Comparison of ENCODE assay signal across 1 cellular context in genomic region chr7:65037740-65038678, GRCh38.
TF ChIP-seq lines count a peak whose summit lies in the region.

No MANE protein-coding gene starts in this region.

TF ChIP-seq in HepG2, 621 proteins besides CTCF, POLR2A, EP300 and RAD21 (continued from another document and continues in another):
- no peak for TF ChIP-seq MYPOP (CRISPR knock-in tag; IDR thresholded peaks at IDR 0.05)
- no peak; the same call in 1 of the 2 replicates for TF ChIP-seq ZNF558 (CRISPR knock-in tag; IDR thresholded peaks at IDR 0.05; ENCODE audit: borderline replicate concordance)
- TF ChIP-seq LCORL (IDR thresholded peaks at IDR 0.05): no peak
- TF ChIP-seq LCORL (CRISPR knock-in tag; IDR thresholded peaks at IDR 0.05): no peak; the same call in 1 of the 2 replicates
- TF ChIP-seq HMG20A (CRISPR knock-in tag; IDR thresholded peaks at IDR 0.05; ENCODE audit: borderline replicate concordance): no peak
- TF ChIP-seq ZNF281 (CRISPR knock-in tag; IDR thresholded peaks at IDR 0.05; ENCODE audit: borderline replicate concordance): 0 out of 2 replicates have a peak, but pooled peaks have one; percentile 6
- no peak for TF ChIP-seq MAZ (IDR thresholded peaks at IDR 0.05; ENCODE audit: borderline replicate concordance, low read depth, low read length)
- no peak for TF ChIP-seq MAZ (CRISPR knock-in tag; IDR thresholded peaks at IDR 0.05; ENCODE audit: low read depth)
- no peak for TF ChIP-seq STAT6 (CRISPR knock-in tag; IDR thresholded peaks at IDR 0.05; ENCODE audit: borderline replicate concordance)
- no peak for TF ChIP-seq SRSF1 (optimal IDR thresholded peaks at IDR 0.05; ENCODE audit: low read depth, low read length)
- peak; percentile 69; the same call in 1 of the 2 replicates for TF ChIP-seq UBTF (CRISPR knock-in tag; IDR thresholded peaks at IDR 0.05)
- TF ChIP-seq IRF9 (CRISPR knock-in tag; IDR thresholded peaks at IDR 0.05; ENCODE audit: borderline replicate concordance): no peak
- TF ChIP-seq MLXIP (CRISPR knock-in tag; IDR thresholded peaks at IDR 0.05; ENCODE audit: borderline replicate concordance): no peak
- TF ChIP-seq SP140L (CRISPR knock-in tag; IDR thresholded peaks at IDR 0.05; ENCODE audit: borderline replicate concordance): no peak
- no peak for TF ChIP-seq TFDP2 (CRISPR knock-in tag; IDR thresholded peaks at IDR 0.05)
- no peak for TF ChIP-seq TRIM24 (CRISPR knock-in tag; IDR thresholded peaks at IDR 0.05)
- TF ChIP-seq HOXA3 (CRISPR knock-in tag; IDR thresholded peaks at IDR 0.05): no peak
- TF ChIP-seq PHF8 (CRISPR knock-in tag; IDR thresholded peaks at IDR 0.05): peak; percentile 69
- peak; percentile 62 for TF ChIP-seq HNRNPLL (IDR thresholded peaks at IDR 0.05; ENCODE audit: low read depth, low read length, poor library complexity, severe bottlenecking)
- no peak for TF ChIP-seq TFAP4 (IDR thresholded peaks at IDR 0.05; ENCODE audit: borderline replicate concordance, low read depth)
- TF ChIP-seq SP2 (CRISPR knock-in tag; IDR thresholded peaks at IDR 0.05): no peak
- TF ChIP-seq ATRX (CRISPR knock-in tag; IDR thresholded peaks at IDR 0.05; ENCODE audit: borderline replicate concordance): no peak
- TF ChIP-seq ELF1 (CRISPR knock-in tag; IDR thresholded peaks at IDR 0.05): no peak
- no peak; the same call in 1 of the 2 replicates for TF ChIP-seq POGZ (CRISPR knock-in tag; IDR thresholded peaks at IDR 0.05)
- TF ChIP-seq HNF4G (IDR thresholded peaks at IDR 0.05; ENCODE audit: borderline replicate concordance, low read depth, low read length): no peak
- TF ChIP-seq HNF4G (CRISPR knock-in tag; IDR thresholded peaks at IDR 0.05; ENCODE audit: borderline replicate concordance, low read depth): no peak
- TF ChIP-seq GTF2F1 (IDR thresholded peaks at IDR 0.05; ENCODE audit: low read length): no peak
- TF ChIP-seq TMF1 (CRISPR knock-in tag; IDR thresholded peaks at IDR 0.05; ENCODE audit: low read depth): no peak
- TF ChIP-seq ZNF101 (CRISPR knock-in tag; IDR thresholded peaks at IDR 0.05; ENCODE audit: borderline replicate concordance, low read depth): no peak
- TF ChIP-seq BRF2 (CRISPR knock-in tag; IDR thresholded peaks at IDR 0.05): no peak
- no peak for TF ChIP-seq RFXAP (CRISPR knock-in tag; IDR thresholded peaks at IDR 0.05; ENCODE audit: borderline replicate concordance)
- TF ChIP-seq CHD2 (IDR thresholded peaks at IDR 0.05; ENCODE audit: low read depth, low read length): no peak
- TF ChIP-seq ZNF549 (CRISPR knock-in tag; IDR thresholded peaks at IDR 0.05): no peak
- TF ChIP-seq YY1 (IDR thresholded peaks at IDR 0.05; ENCODE audit: insufficient read depth, insufficient replicate concordance, low read depth, low read length): peak; percentile 91
- no peak for TF ChIP-seq ZNF468 (CRISPR knock-in tag; IDR thresholded peaks at IDR 0.05)
- no peak for TF ChIP-seq MTF1 (CRISPR knock-in tag; IDR thresholded peaks at IDR 0.05)
- 0 out of 2 replicates have a peak, but pooled peaks have one; percentile 17 for TF ChIP-seq ZNF574 (CRISPR knock-in tag; IDR thresholded peaks at IDR 0.05)
- no peak for TF ChIP-seq DDIT3 (CRISPR knock-in tag; IDR thresholded peaks at IDR 0.05)
- no peak for TF ChIP-seq CBX2 (IDR thresholded peaks at IDR 0.05; ENCODE audit: low read depth, low read length)
- TF ChIP-seq CBX2 (CRISPR knock-in tag; IDR thresholded peaks at IDR 0.05; ENCODE audit: low read depth): no peak
